7 cellular contexts compared by ENCODE assay signal in genomic region chr1:58969176-58969575, GRCh38.
DNase-seq lines count a peak whose midpoint lies in the region; ATAC-seq, FAIRE-seq and TF ChIP-seq lines count a peak whose summit lies in the region.
"Not testable (repeated sequence)": the region's sequence is repeated elsewhere in the genome, so short reads cannot be mapped to it uniquely, and the experiment has no call there.

No MANE protein-coding gene starts in this region.

- H3K4me1 ChIP-seq in DND-41 (ENCODE audit: insufficient read depth, low read length) (peaks cover 43% of the 10 kb centered on the region), kidney (ENCODE audit: control insufficient read depth in 1 of 2, insufficient read depth in 1 of 2, low read depth in 1 of 2, low read length in 2 of 2) (peaks cover 8 to 18% of the 10 kb centered on the region in 2 donors)

- not testable (repeated sequence) for H3K4me2 ChIP-seq in DND-41 (ENCODE audit: insufficient read depth, low read length)

- DNase-seq in DND-41; activated CD8-positive, alpha-beta memory T cell treated with anti-CD3 and anti-CD28 coated beads, Interleukin-2, amount 10 ng/mL, durations not matched to agents 7 days and 5 days; effector memory CD8-positive, alpha-beta T cell; kidney; stimulated activated naive CD8-positive, alpha-beta T cell treated with anti-CD3 and anti-CD28 coated beads, Interleukin-15, amount 100 ng/mL, for 72 hours: not testable (repeated sequence)

- H4K20me1 ChIP-seq in DND-41 (ENCODE audit: insufficient read depth, low read length), result not testable (repeated sequence)

- H3K27ac ChIP-seq in DND-41 (ENCODE audit: low read length) (0 out of 2 replicates have a peak overlapping the region, but pooled peaks have one; percentile 77), kidney (ENCODE audit: low read depth in 2 of 2, low read length in 2 of 2) (peak overlapping the region; percentile 59 to 91)

- TF ChIP-seq CTCF in DND-41 (IDR thresholded peaks at IDR 0.05; ENCODE audit: borderline replicate concordance, extremely low read depth, low read length, poor library complexity, severe bottlenecking); kidney (IDR thresholded peaks at IDR 0.05; ENCODE audit: borderline replicate concordance, extremely low read depth, insufficient read depth); nephron (IDR thresholded peaks at IDR 0.05; ENCODE audit: unreplicated experiment in 3 of 3): not testable (repeated sequence)

- not testable (repeated sequence) for H3K36me3 ChIP-seq in DND-41 (ENCODE audit: insufficient read depth, low read length); kidney (ENCODE audit: control insufficient read depth in 1 of 2, insufficient read depth in 2 of 2, low read length in 2 of 2)

- not testable (repeated sequence) for ATAC-seq in DND-41 (ENCODE audit: insufficient read depth, low read depth); SK-N-SH treated with all-trans-retinoic acid at 6 μM for 48 hours; activated CD8-positive, alpha-beta memory T cell treated with anti-CD3 and anti-CD28 coated beads, Interleukin-2, amount 10 ng/mL, durations not matched to agents 7 days and 5 days; effector memory CD8-positive, alpha-beta T cell (replicated peaks); stimulated activated naive CD8-positive, alpha-beta T cell treated with anti-CD3 and anti-CD28 coated beads, Interleukin-15, amount 100 ng/mL, for 72 hours

- H2AFZ ChIP-seq in DND-41 (ENCODE audit: low read depth, low read length), result not testable (repeated sequence)

- H3K36me3 Mint-ChIP-seq in activated CD8-positive, alpha-beta memory T cell treated with anti-CD3 and anti-CD28 coated beads, Interleukin-2, amount 10 ng/mL, durations not matched to agents 7 days and 5 days; effector memory CD8-positive, alpha-beta T cell (ENCODE audit: insufficient read depth); nephron (ENCODE audit: low read depth): not testable (repeated sequence)

- H3K4me3 Mint-ChIP-seq in activated CD8-positive, alpha-beta memory T cell treated with anti-CD3 and anti-CD28 coated beads, Interleukin-2, amount 10 ng/mL, durations not matched to agents 7 days and 5 days; nephron; stimulated activated naive CD8-positive, alpha-beta T cell treated with anti-CD3 and anti-CD28 coated beads, Interleukin-15, amount 100 ng/mL, for 72 hours: not testable (repeated sequence)
- peak overlapping the region; percentile 25 to 69 for H3K4me3 Mint-ChIP-seq in effector memory CD8-positive, alpha-beta T cell

- not testable (repeated sequence) for H3K9ac ChIP-seq in DND-41 (ENCODE audit: low read depth, low read length); kidney (ENCODE audit: low read length in 2 of 2)

- CTCF ChIA-PET in activated CD8-positive, alpha-beta memory T cell treated with anti-CD3 and anti-CD28 coated beads, Interleukin-2, amount 10 ng/mL, durations not matched to agents 7 days and 5 days (lab: Charles Lee), result interaction anchor here (0.6 to 2.5 kb wide), 7 partner anchors 9 to 847 kb away, joined by 3 to 13 read pairs (median 3); no protein-coding TSS in a partner anchor

- H3K79me2 ChIP-seq in DND-41 (ENCODE audit: insufficient read depth, low read length), result not testable (repeated sequence)

- H3K27me3 ChIP-seq in DND-41 (ENCODE audit: insufficient read depth, low read length, poor library complexity), result not testable (repeated sequence)

- not testable (repeated sequence) for H3K9me3 Mint-ChIP-seq in activated CD8-positive, alpha-beta memory T cell treated with anti-CD3 and anti-CD28 coated beads, Interleukin-2, amount 10 ng/mL, durations not matched to agents 7 days and 5 days (ENCODE audit: low read depth); effector memory CD8-positive, alpha-beta T cell; nephron; stimulated activated naive CD8-positive, alpha-beta T cell treated with anti-CD3 and anti-CD28 coated beads, Interleukin-15, amount 100 ng/mL, for 72 hours

- not testable (repeated sequence) for H3K4me3 ChIP-seq in DND-41 (ENCODE audit: low read depth in 1 of 2, low read length in 2 of 2); kidney (ENCODE audit: low read length in 2 of 2)

- H3K27ac Mint-ChIP-seq in activated CD8-positive, alpha-beta memory T cell treated with anti-CD3 and anti-CD28 coated beads, Interleukin-2, amount 10 ng/mL, durations not matched to agents 7 days and 5 days, result peak overlapping the region; percentile 97
- H3K27ac Mint-ChIP-seq in effector memory CD8-positive, alpha-beta T cell, result peak overlapping the region; percentile 91 to 95
- H3K27ac Mint-ChIP-seq in nephron, result peak overlapping the region; percentile 88 to 98 (median 94)
- H3K27ac Mint-ChIP-seq in stimulated activated naive CD8-positive, alpha-beta T cell treated with anti-CD3 and anti-CD28 coated beads, Interleukin-15, amount 100 ng/mL, for 72 hours, result peak overlapping the region; percentile 27 to 99

- H3K4me1 Mint-ChIP-seq in activated CD8-positive, alpha-beta memory T cell treated with anti-CD3 and anti-CD28 coated beads, Interleukin-2, amount 10 ng/mL, durations not matched to agents 7 days and 5 days, result peaks cover 31% of the 10 kb centered on the region
- H3K4me1 Mint-ChIP-seq in effector memory CD8-positive, alpha-beta T cell (ENCODE audit: low read depth in 2 of 2), result peaks cover 25 to 34% of the 10 kb centered on the region in 2 donors
- H3K4me1 Mint-ChIP-seq in nephron, result peaks cover 40% of the 10 kb centered on the region
- peaks cover 40% of the 10 kb centered on the region for H3K4me1 Mint-ChIP-seq in stimulated activated naive CD8-positive, alpha-beta T cell treated with anti-CD3 and anti-CD28 coated beads, Interleukin-15, amount 100 ng/mL, for 72 hours

- not testable (repeated sequence) for H3K9me3 ChIP-seq in DND-41 (ENCODE audit: insufficient read depth, low read length, severe bottlenecking); kidney (ENCODE audit: control insufficient read depth in 1 of 2, low read length in 2 of 2)

- H3K27me3 Mint-ChIP-seq in activated CD8-positive, alpha-beta memory T cell treated with anti-CD3 and anti-CD28 coated beads, Interleukin-2, amount 10 ng/mL, durations not matched to agents 7 days and 5 days; effector memory CD8-positive, alpha-beta T cell; nephron (ENCODE audit: low read depth); stimulated activated naive CD8-positive, alpha-beta T cell treated with anti-CD3 and anti-CD28 coated beads, Interleukin-15, amount 100 ng/mL, for 72 hours: not testable (repeated sequence)

- not testable (repeated sequence) for FAIRE-seq in kidney (lab: Jason Lieb, UNC)

- intact Hi-C loops in kidney (cut with DNase I), result not testable (repeated sequence)

TF ChIP-seq in SK-N-SH treated with all-trans-retinoic acid at 6 μM for 48 hours, 23 proteins besides CTCF, POLR2A, EP300 and RAD21:
- 0 out of 2 replicates have a peak, but pooled peaks have one; percentile 16 for TF ChIP-seq ZNF8 (CRISPR knock-in tag; IDR thresholded peaks at IDR 0.05)
